Comparison of ENCODE assay signal across 2 cellular contexts in the genomic region with DNA sequence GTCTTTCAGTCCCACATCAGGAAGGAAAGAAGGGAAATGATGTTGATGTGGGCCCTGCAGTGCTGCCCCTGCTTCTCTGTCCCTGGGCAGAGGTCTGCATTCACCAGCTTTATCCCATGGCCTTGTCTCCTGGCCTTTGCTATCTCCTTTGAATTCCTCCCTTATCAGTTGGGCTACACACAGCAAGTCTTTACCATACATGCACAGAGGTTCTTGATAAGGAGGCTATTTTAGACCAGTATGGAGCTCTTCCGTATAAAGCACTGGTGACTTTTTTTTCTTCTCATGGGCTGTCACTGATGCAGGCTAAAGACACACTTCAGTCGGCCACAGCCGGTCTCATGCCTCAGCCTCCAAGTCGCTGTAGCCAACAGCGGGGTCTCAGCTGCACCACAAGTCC.
TF ChIP-seq lines count a peak whose summit lies in the region.

No MANE protein-coding gene starts in this region.

TF ChIP-seq in HepG2, 621 proteins besides CTCF, POLR2A, EP300 and RAD21:
- TF ChIP-seq ATAD3A (CRISPR knock-in tag; IDR thresholded peaks at IDR 0.05), result no peak
- TF ChIP-seq ZNF879 (CRISPR knock-in tag; IDR thresholded peaks at IDR 0.05), result no peak
- TF ChIP-seq PTBP1 (IDR thresholded peaks at IDR 0.05; ENCODE audit: low read depth, low read length, poor library complexity, severe bottlenecking), result no peak
- no peak for TF ChIP-seq NFRKB (IDR thresholded peaks at IDR 0.05)
- TF ChIP-seq ZNF557 (CRISPR knock-in tag; IDR thresholded peaks at IDR 0.05), result no peak
- no peak for TF ChIP-seq ZNF441 (CRISPR knock-in tag; IDR thresholded peaks at IDR 0.05; ENCODE audit: borderline replicate concordance)
- no peak for TF ChIP-seq ELF4 (CRISPR knock-in tag; IDR thresholded peaks at IDR 0.05; ENCODE audit: borderline replicate concordance)
TF ChIP-seq in HepG2: peak in this region for 0.

TF ChIP-seq in H1, 55 proteins besides CTCF, POLR2A, EP300 and RAD21:
- TF ChIP-seq ATF3 (IDR thresholded peaks at IDR 0.05; ENCODE audit: insufficient read depth, low read depth, low read length) (no peak), SP2 (IDR thresholded peaks at IDR 0.05; ENCODE audit: low read length) (no peak), MAFK (IDR thresholded peaks at IDR 0.05; ENCODE audit: low read depth, low read length) (no peak), TBP (IDR thresholded peaks at IDR 0.05; ENCODE audit: low read depth, low read length) (no peak), CHD1 (IDR thresholded peaks at IDR 0.05; ENCODE audit: low read depth, low read length) (no peak)
